ENCODE assay signal across 1 cellular context in genomic region chr13:40617801-40618356, GRCh38.
TF ChIP-seq lines count a peak whose summit lies in the region.

No MANE protein-coding gene starts in this region.

TF ChIP-seq in H1, 55 proteins besides CTCF, POLR2A, EP300 and RAD21:
- TF ChIP-seq GABPA (IDR thresholded peaks at IDR 0.05; ENCODE audit: borderline replicate concordance, insufficient read depth, low read length) (no peak), SIN3A (conservative IDR thresholded peaks at IDR 0.05 in 1 of 2, IDR thresholded peaks at IDR 0.05 in 1 of 2; ENCODE audit: low read depth in 1 of 2, low read length in 2 of 2) (no peak), SP2 (IDR thresholded peaks at IDR 0.05; ENCODE audit: low read length) (no peak), CEBPB (IDR thresholded peaks at IDR 0.05; ENCODE audit: low read depth, low read length) (peak; percentile 73), E2F6 (IDR thresholded peaks at IDR 0.05) (no peak)
TF ChIP-seq in H1: peak in this region for 1.
